9 cellular contexts compared by ENCODE assay signal in the genomic region with DNA sequence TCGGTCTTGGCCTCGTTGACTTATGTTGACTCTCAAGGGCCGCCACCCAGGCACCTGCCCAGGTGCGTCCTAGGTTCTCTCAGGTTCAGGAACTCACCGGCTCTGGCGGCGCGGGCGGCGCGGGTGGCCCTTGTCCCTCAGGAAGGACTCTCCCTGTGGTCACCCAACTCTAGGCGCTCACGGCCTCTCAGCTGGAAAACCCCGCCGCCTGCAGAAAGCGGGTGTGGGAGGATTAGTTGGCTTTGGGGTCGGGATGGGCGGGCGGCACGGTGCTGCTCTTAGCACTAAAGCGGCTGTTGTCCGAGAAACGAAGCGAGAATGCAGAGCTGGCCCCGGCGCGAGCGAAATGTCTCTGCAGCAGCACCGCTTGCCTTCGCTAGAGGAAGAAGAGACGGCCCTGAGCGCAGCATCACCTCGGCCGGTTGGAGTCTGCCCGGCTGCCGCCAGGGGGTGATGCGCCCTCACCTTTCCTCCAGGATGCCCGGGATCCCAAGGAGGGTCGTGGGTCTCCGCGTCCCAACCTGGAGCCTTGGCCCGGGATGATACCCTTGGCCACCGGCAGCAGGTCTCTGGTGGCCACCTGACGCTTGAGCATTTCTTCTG. TPM values are rescaled to one million over a fixed set of nuclear protein-coding genes. Genes with fewer than 3 reads are reported as not detected.
DNase-seq lines count a peak whose midpoint lies in the region; ATAC-seq and TF ChIP-seq lines count a peak whose summit lies in the region.
"Had no signal": no experiment of that assay in that cellular context is flagged by ENCODE, and none has a peak within 500 bp of the region (broad histone marks: within the 10 kb centered on the region; RNA-seq: fewer than 3 reads in every experiment).

No MANE protein-coding gene starts in this region.

- ATAC-seq in Panc1 (peak; percentile 93), GM18870 (IDR thresholded peaks at IDR 0.05; ENCODE audit: unreplicated experiment) (no peak)

- intact Hi-C loops in Panc1 (cut with micrococcal nuclease; ENCODE audit: unreplicated experiment) = no loop called here

- BruUV-seq in Panc1 (replicated peaks; lab: Mats Ljungman, UMichigan) = no TSS peak

- H3K36me3 ChIP-seq in Panc1 (ENCODE audit: control insufficient read depth, insufficient read depth, low read length) (no peaks in the 10 kb centered on the region), brain microvascular endothelial cell (replicated peaks) (no peaks in the 10 kb centered on the region)
- H3K36me3 ChIP-seq: BLaER1 had no signal

- CTCF ChIA-PET in Panc1 (lab: Charles Lee) = interaction anchor here (0.6 to 1.7 kb wide), 2 partner anchors 26 to 1454 kb away, joined by 3 to 9 read pairs; no protein-coding TSS in a partner anchor

- H3K27ac ChIP-seq in Panc1 (ENCODE audit: low read length) = no peak overlapping the region
- no peak overlapping the region for H3K27ac ChIP-seq in brain microvascular endothelial cell
- H3K27ac ChIP-seq: BLaER1 had no signal

- H3K9me3 ChIP-seq in Panc1 (ENCODE audit: control insufficient read depth, insufficient read depth, low read depth, low read length) = no peaks in the 10 kb centered on the region

- POLR2A ChIA-PET in Panc1 (lab: Charles Lee) = no interaction called here

- TF ChIP-seq CTCF in Panc1 (IDR thresholded peaks at IDR 0.05) = peak; percentile 75
- TF ChIP-seq CTCF in brain microvascular endothelial cell (IDR thresholded peaks at IDR 0.05; ENCODE audit: low read depth, low read length, missing control alignments) = peak; percentile 90

- H3K27me3 ChIP-seq in Panc1 (ENCODE audit: control insufficient read depth, insufficient read depth, low read length) (peaks cover 30% of the 10 kb centered on the region), brain microvascular endothelial cell (replicated peaks) (peaks cover 18% of the 10 kb centered on the region)
- H3K27me3 ChIP-seq: BLaER1 had no signal

- in situ Hi-C loops in Panc1 (cut with HindIII; ENCODE audit: low pct_unique_long_range_greater_than_20kb, low sequenced_read_pairs) (no loop called here), brain microvascular endothelial cell (cut with HindIII; ENCODE audit: low pct_ligation_motif_present, low sequenced_read_pairs) (no loop called here)

- no peaks in the 10 kb centered on the region for H3K4me1 ChIP-seq in Panc1 (ENCODE audit: control insufficient read depth, insufficient read depth, low read length)

- H3K4me3 ChIP-seq in Panc1 (ENCODE audit: low read depth in 2 of 2, low read length in 2 of 2) (no peak overlapping the region), brain microvascular endothelial cell (ENCODE audit: low read depth, low read length) (no peak overlapping the region)
- H3K4me3 ChIP-seq: BLaER1 had no signal

- DNase-seq in NOMO-1 treated with DMSO at 0.1 percent for 48 hours (lab: John Stamatoyannopoulos, UW; ENCODE audit: unreplicated experiment) (peak; percentile 25), NOMO-1 treated with dmso at 0.1 percent for 144 hours (lab: John Stamatoyannopoulos, UW; ENCODE audit: unreplicated experiment) (no peak), Panc1 (ENCODE audit: low read depth, low spot score) (no peak), brain microvascular endothelial cell (peak; percentile 24), iPS-NIHi7 (ENCODE audit: extremely low spot score) (peak; percentile 91), NCI-H1417 treated with DMSO at 0.1 percent for 48 hours (lab: John Stamatoyannopoulos, UW) (no peak)
- peak in 2 of 3 donors; percentile 7 to 22 for DNase-seq in stimulated activated CD4-positive, alpha-beta T cell treated with anti-CD3 and anti-CD28 coated beads, Interleukin-12 subunit alpha, Interleukin-12 subunit beta, amount 100 ng/mL, for 48 hours (ENCODE audit: low read depth in 2 of 3, low spot score in 1 of 3)

RNA-seq across cellular contexts. Expression of a gene that starts 8.1 kb away (rescaled TPM):
- total RNA-seq in Panc1 (2021; ENCODE audit: unreplicated experiment) = 12.3 TPM
- polyA plus RNA-seq in Panc1 (2012; ENCODE audit: insufficient read length) = 8.2 TPM

RNA-seq across cellular contexts. Expression of a gene that starts 44.9 kb away (rescaled TPM):
- 49.5 TPM for total RNA-seq in Panc1 (2021; ENCODE audit: unreplicated experiment)
- polyA plus RNA-seq in Panc1 (2012; ENCODE audit: insufficient read length) = 29.5 TPM

Comparison
In these comparisons a context has a peak if more than half of its experiments do, and no peak if none do; other contexts are left out.
1. DNase-seq: peak in NOMO-1 treated with DMSO at 0.1 percent for 48 hours (single experiment), brain microvascular endothelial cell (single experiment), iPS-NIHi7 (single experiment) and stimulated activated CD4-positive, alpha-beta T cell treated with anti-CD3 and anti-CD28 coated beads, Interleukin-12 subunit alpha, Interleukin-12 subunit beta, amount 100 ng/mL, for 48 hours (2 of 3); none in NOMO-1 treated with dmso at 0.1 percent for 144 hours (single experiment), Panc1 (single experiment) and NCI-H1417 treated with DMSO at 0.1 percent for 48 hours (single experiment).